ENCODE assay signal across 8 cellular contexts in the genomic region with DNA sequence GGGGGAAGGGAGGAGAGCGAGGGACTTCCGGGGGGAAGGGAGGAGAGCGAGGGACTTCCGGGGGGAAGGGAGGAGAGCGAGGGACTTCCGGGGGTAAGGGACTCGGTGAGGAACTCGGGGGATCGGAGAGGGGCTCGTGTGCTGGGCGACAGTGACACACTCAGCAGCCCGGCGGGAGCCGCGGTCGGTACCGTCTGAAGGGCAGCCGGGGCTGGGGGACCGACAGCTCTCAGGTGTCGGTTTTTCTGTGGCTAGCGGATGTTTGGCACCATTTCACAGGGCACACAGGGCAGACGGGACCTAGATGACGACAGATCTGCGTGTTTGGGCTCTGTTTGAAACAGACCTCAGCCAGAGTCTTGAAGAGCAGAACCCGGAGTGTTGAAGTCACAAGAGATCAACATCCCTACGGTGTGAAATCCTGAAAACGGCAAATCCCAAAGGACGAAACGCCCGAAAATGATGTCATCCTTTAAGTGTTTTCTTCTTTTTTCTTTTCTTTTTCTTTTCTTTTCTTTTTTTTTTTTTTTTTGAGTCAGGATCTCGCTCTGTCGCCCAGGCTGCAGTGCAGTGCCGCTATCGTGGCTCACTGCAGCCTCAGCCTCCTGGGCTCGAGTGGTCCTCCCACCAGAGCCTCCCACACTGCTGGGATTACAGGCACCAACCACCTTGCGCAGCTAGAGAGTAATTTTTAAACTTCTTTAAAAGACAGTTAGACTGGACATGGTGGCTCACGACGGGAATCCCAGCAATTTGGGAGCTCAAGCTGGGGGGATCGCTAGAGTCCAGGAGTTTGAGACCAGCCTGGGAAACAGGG. TPM values are rescaled to one million over a fixed set of nuclear protein-coding genes. Genes with fewer than 3 reads are reported as not detected.
DNase-seq lines count a peak whose midpoint lies in the region; ATAC-seq and TF ChIP-seq lines count a peak whose summit lies in the region.

No MANE protein-coding gene starts in this region.

- no peaks in the 10 kb centered on the region for H3K9me3 Mint-ChIP-seq in activated T-helper 1 cell treated with anti-CD3 and anti-CD28 coated beads, Interleukin-12 subunit alpha, Interleukin-12 subunit beta, Interleukin-2, Interleukin-4 antibody, amounts not matched to agents 30 ng/mL and 10 ng/mL and 1 ng/mL, durations not matched to agents 14 hours and 24 hours and 36 hours
- H3K9me3 Mint-ChIP-seq in natural killer cell = no peaks in the 10 kb centered on the region
- H3K9me3 Mint-ChIP-seq in stimulated activated naive B cell treated with anti-CD40 and anti-IgM and Interleukin-4, amounts not matched to agents 10 μg/mL and 1 μg/mL and 100 μg/mL, for 72 hours = no peaks in the 10 kb centered on the region

- 0 out of 2 replicates have a peak, but pooled peaks cover 2% of the 10 kb centered on the region for H3K9me3 ChIP-seq in BE2C
- no peaks in the 10 kb centered on the region for H3K9me3 ChIP-seq in Peyer's patch
- no peaks in the 10 kb centered on the region for H3K9me3 ChIP-seq in fibroblast of lung (ENCODE audit: control insufficient read depth, insufficient read depth, low read depth, low read length)

- peak overlapping the region; percentile 46 for H2AFZ ChIP-seq in fibroblast of lung (ENCODE audit: low read length)

- peaks cover 5% of the 10 kb centered on the region for H3K4me1 Mint-ChIP-seq in activated T-helper 1 cell treated with anti-CD3 and anti-CD28 coated beads, Interleukin-12 subunit alpha, Interleukin-12 subunit beta, Interleukin-2, Interleukin-4 antibody, amounts not matched to agents 30 ng/mL and 10 ng/mL and 1 ng/mL, durations not matched to agents 14 hours and 24 hours and 36 hours (ENCODE audit: low read depth)
- H3K4me1 Mint-ChIP-seq in natural killer cell = peaks cover 4 to 30% of the 10 kb centered on the region in 2 donors
- peaks cover 13 to 24% of the 10 kb centered on the region in 2 donors for H3K4me1 Mint-ChIP-seq in stimulated activated naive B cell treated with anti-CD40 and anti-IgM and Interleukin-4, amounts not matched to agents 10 μg/mL and 1 μg/mL and 100 μg/mL, for 72 hours

- intact Hi-C loops in activated T-helper 1 cell treated with anti-CD3 and anti-CD28 coated beads, Interleukin-12 subunit alpha, Interleukin-12 subunit beta, Interleukin-2, Interleukin-4 antibody, amounts not matched to agents 30 ng/mL and 10 ng/mL and 1 ng/mL, durations not matched to agents 14 hours and 24 hours and 36 hours (cut with micrococcal nuclease) = loop anchor here (1.0 to 10.0 kb wide), 4 partner anchors 24 to 483 kb away; a partner anchor contains a TSS
- intact Hi-C loops in natural killer cell (cut with micrococcal nuclease) = loop anchor here (2.0 to 10.0 kb wide), 2 partner anchors 47 to 73 kb away; no protein-coding TSS in a partner anchor

- H3K4me2 ChIP-seq in fibroblast of lung (ENCODE audit: extremely low read depth, insufficient read depth, low read length) = peak overlapping the region; percentile 92

- H3K27ac ChIP-seq in Peyer's patch (peak overlapping the region; percentile 88 to 98 (median 93)), fibroblast of lung (ENCODE audit: insufficient read depth, low read length) (peak overlapping the region; percentile 93)

- TF ChIP-seq CTCF in BE2C (IDR thresholded peaks at IDR 0.05; ENCODE audit: low read depth, low read length) = no peak
- TF ChIP-seq CTCF in Peyer's patch (IDR thresholded peaks at IDR 0.05) = no peak
- TF ChIP-seq CTCF in fibroblast of lung (conservative IDR thresholded peaks at IDR 0.05 in 1 of 2, IDR thresholded peaks at IDR 0.05 in 1 of 2; ENCODE audit: low read depth in 1 of 2, low read length in 2 of 2) = no peak
- no peak for TF ChIP-seq CTCF in natural killer cell (IDR thresholded peaks at IDR 0.05)

- ATAC-seq in natural killer cell = peak; percentile 79 to 90 (median 81)
- peak; percentile 80 to 81 for ATAC-seq in stimulated activated naive B cell treated with anti-CD40 and anti-IgM and Interleukin-4, amounts not matched to agents 10 μg/mL and 1 μg/mL and 100 μg/mL, for 72 hours (replicated peaks)

- no peaks in the 10 kb centered on the region for H3K4me1 ChIP-seq in BE2C
- peaks cover 0 to 5% (median 2%) of the 10 kb centered on the region in 4 donors for H3K4me1 ChIP-seq in Peyer's patch
- H3K4me1 ChIP-seq in fibroblast of lung (ENCODE audit: control insufficient read depth, extremely low read depth, insufficient read depth, low read length) = peaks cover 2% of the 10 kb centered on the region

- peak overlapping the region; percentile 99 for H3K9ac ChIP-seq in fibroblast of lung (ENCODE audit: insufficient read depth, low read length)

- H3K27ac Mint-ChIP-seq in activated T-helper 1 cell treated with anti-CD3 and anti-CD28 coated beads, Interleukin-12 subunit alpha, Interleukin-12 subunit beta, Interleukin-2, Interleukin-4 antibody, amounts not matched to agents 30 ng/mL and 10 ng/mL and 1 ng/mL, durations not matched to agents 14 hours and 24 hours and 36 hours = peak overlapping the region; percentile 97
- peak overlapping the region; percentile 95 to 96 for H3K27ac Mint-ChIP-seq in natural killer cell
- peak overlapping the region; percentile 100 for H3K27ac Mint-ChIP-seq in stimulated activated naive B cell treated with anti-CD40 and anti-IgM and Interleukin-4, amounts not matched to agents 10 μg/mL and 1 μg/mL and 100 μg/mL, for 72 hours

- peak; percentile 77 for TF ChIP-seq POLR2A in Peyer's patch (IDR thresholded peaks at IDR 0.05)

- H3K4me3 Mint-ChIP-seq in activated T-helper 1 cell treated with anti-CD3 and anti-CD28 coated beads, Interleukin-12 subunit alpha, Interleukin-12 subunit beta, Interleukin-2, Interleukin-4 antibody, amounts not matched to agents 30 ng/mL and 10 ng/mL and 1 ng/mL, durations not matched to agents 14 hours and 24 hours and 36 hours = peak overlapping the region; percentile 95
- H3K4me3 Mint-ChIP-seq in natural killer cell = peak overlapping the region; percentile 95
- peak overlapping the region; percentile 99 to 100 for H3K4me3 Mint-ChIP-seq in stimulated activated naive B cell treated with anti-CD40 and anti-IgM and Interleukin-4, amounts not matched to agents 10 μg/mL and 1 μg/mL and 100 μg/mL, for 72 hours

- H3K4me3 ChIP-seq in BE2C (ENCODE audit: low read depth, low read length) = peak overlapping the region; percentile 69
- peak overlapping the region; percentile 47 to 93 (median 64) for H3K4me3 ChIP-seq in Peyer's patch
- peak overlapping the region; percentile 61 to 97 (median 90) for H3K4me3 ChIP-seq in fibroblast of lung (replicated peaks in 1 of 4; ENCODE audit: control extremely low read depth in 1 of 4, insufficient read depth in 1 of 4, low read depth in 3 of 4, low read length in 4 of 4)

- H4K20me1 ChIP-seq in fibroblast of lung (ENCODE audit: control insufficient read depth, extremely low read depth, insufficient read depth, low read length) = no peaks in the 10 kb centered on the region

- H3K36me3 ChIP-seq in BE2C (no peaks in the 10 kb centered on the region), Peyer's patch (no peaks in the 10 kb centered on the region), fibroblast of lung (ENCODE audit: control insufficient read depth, insufficient read depth, low read length) (no peaks in the 10 kb centered on the region)

- H3K27me3 ChIP-seq in BE2C (peaks cover 3% of the 10 kb centered on the region; the same call in 1 of the 2 replicates), Peyer's patch (no peaks in the 10 kb centered on the region), fibroblast of lung (ENCODE audit: control insufficient read depth, insufficient read depth, low read length) (no peaks in the 10 kb centered on the region)

- DNase-seq in BE2C (peak; percentile 82), GM19238 (ENCODE audit: insufficient read length, low spot score) (peak; percentile 76), HPDE6-E6E7 (ENCODE audit: extremely low spot score) (peak; percentile 57), Peyer's patch (peak; percentile 70 to 85 (median 80)), fibroblast of lung (ENCODE audit: low read depth in 2 of 2) (peak; percentile 79 to 81), natural killer cell (peak; percentile 81)
- peak; percentile 72 for DNase-seq in activated T-helper 1 cell treated with anti-CD3 and anti-CD28 coated beads, Interleukin-12 subunit alpha, Interleukin-12 subunit beta, Interleukin-2, Interleukin-4 antibody, amounts not matched to agents 30 ng/mL and 10 ng/mL and 1 ng/mL, durations not matched to agents 14 hours and 24 hours and 36 hours (ENCODE audit: low spot score)
- DNase-seq in stimulated activated naive B cell treated with anti-CD40 and anti-IgM and Interleukin-4, amounts not matched to agents 10 μg/mL and 1 μg/mL and 100 μg/mL, for 72 hours = peak; percentile 73

- peaks cover 2% of the 10 kb centered on the region for H3K27me3 Mint-ChIP-seq in activated T-helper 1 cell treated with anti-CD3 and anti-CD28 coated beads, Interleukin-12 subunit alpha, Interleukin-12 subunit beta, Interleukin-2, Interleukin-4 antibody, amounts not matched to agents 30 ng/mL and 10 ng/mL and 1 ng/mL, durations not matched to agents 14 hours and 24 hours and 36 hours (ENCODE audit: insufficient read depth)
- no peaks in the 10 kb centered on the region for H3K27me3 Mint-ChIP-seq in natural killer cell (ENCODE audit: low read depth in 2 of 2)
- H3K27me3 Mint-ChIP-seq in stimulated activated naive B cell treated with anti-CD40 and anti-IgM and Interleukin-4, amounts not matched to agents 10 μg/mL and 1 μg/mL and 100 μg/mL, for 72 hours = no peaks in the 10 kb centered on the region

- peaks cover 1% of the 10 kb centered on the region for H3K79me2 ChIP-seq in fibroblast of lung (ENCODE audit: control insufficient read depth, insufficient read depth, low read length)

- no peaks in the 10 kb centered on the region for H3K36me3 Mint-ChIP-seq in activated T-helper 1 cell treated with anti-CD3 and anti-CD28 coated beads, Interleukin-12 subunit alpha, Interleukin-12 subunit beta, Interleukin-2, Interleukin-4 antibody, amounts not matched to agents 30 ng/mL and 10 ng/mL and 1 ng/mL, durations not matched to agents 14 hours and 24 hours and 36 hours (ENCODE audit: low read depth)
- no peaks in the 10 kb centered on the region for H3K36me3 Mint-ChIP-seq in natural killer cell
- peaks cover 0 to 2% of the 10 kb centered on the region in 2 donors for H3K36me3 Mint-ChIP-seq in stimulated activated naive B cell treated with anti-CD40 and anti-IgM and Interleukin-4, amounts not matched to agents 10 μg/mL and 1 μg/mL and 100 μg/mL, for 72 hours

RNA-seq across cellular contexts. Expression of a gene that starts 23.9 kb away (rescaled TPM):
- 9.2 TPM for polyA plus RNA-seq in BE2C (2012; ENCODE audit: insufficient read depth, insufficient read length, low read depth)
- total RNA-seq in Peyer's patch = 10 to 100 TPM in 2 of 4 donors, 1 to 10 TPM in 2; 4.1 to 16.9 (median 10.7) TPM
- 8.1 and 9.5 TPM in 2 replicates for total RNA-seq in activated T-helper 1 cell treated with anti-CD3 and anti-CD28 coated beads, Interleukin-12 subunit alpha, Interleukin-12 subunit beta, Interleukin-2, Interleukin-4 antibody, amounts not matched to agents 30 ng/mL and 10 ng/mL and 1 ng/mL, durations not matched to agents 14 hours and 24 hours and 36 hours
- total RNA-seq in fibroblast of lung = 7.4 and 9.4 TPM in 2 replicates
- polyA plus RNA-seq in fibroblast of lung = 4.3 and 4.9 TPM in 2 replicates
- polyA plus RNA-seq in fibroblast of lung (2012) = 3.2 and 3.6 TPM in 2 replicates
- 8.4 and 9.2 TPM in 2 replicates for polyA minus RNA-seq in fibroblast of lung (ENCODE audit: low replicate concordance)
- 10 to 100 TPM in 2 of 3 donors, 1 to 10 TPM in 1; 7.0 to 14.1 (median 11.8) TPM for total RNA-seq in natural killer cell

RNA-seq across cellular contexts. Expression of a gene that starts 41.1 kb away (rescaled TPM):
- not detected for polyA plus RNA-seq in BE2C (2012; ENCODE audit: insufficient read depth, insufficient read length, low read depth)
- total RNA-seq in Peyer's patch (under 1 TPM in 2 of 4 donors, not detected in 2; 0.53 to 0.67 TPM), fibroblast of lung (0.17 and 0.26 TPM in 2 replicates), natural killer cell (under 1 TPM in 1 of 3 donors, not detected in 2; 0.75 TPM)
- 1.3 and 2.6 TPM in 2 replicates for total RNA-seq in activated T-helper 1 cell treated with anti-CD3 and anti-CD28 coated beads, Interleukin-12 subunit alpha, Interleukin-12 subunit beta, Interleukin-2, Interleukin-4 antibody, amounts not matched to agents 30 ng/mL and 10 ng/mL and 1 ng/mL, durations not matched to agents 14 hours and 24 hours and 36 hours
- 0.24 TPM in 1 of 2 replicates, not detected in the other for polyA plus RNA-seq in fibroblast of lung
- 0.10 and 0.28 TPM in 2 replicates for polyA plus RNA-seq in fibroblast of lung (2012)
- polyA minus RNA-seq in fibroblast of lung (ENCODE audit: low replicate concordance) = not detected in 2 replicates

Comparison
In these comparisons a context has a peak if more than half of its experiments do, and no peak if none do; other contexts are left out.
1. Peak in every context shown above with its lines: DNase-seq, ATAC-seq, H3K4me3 ChIP-seq and H3K27ac ChIP-seq.